ENCODE assay signal across 8 cellular contexts in the genomic region with DNA sequence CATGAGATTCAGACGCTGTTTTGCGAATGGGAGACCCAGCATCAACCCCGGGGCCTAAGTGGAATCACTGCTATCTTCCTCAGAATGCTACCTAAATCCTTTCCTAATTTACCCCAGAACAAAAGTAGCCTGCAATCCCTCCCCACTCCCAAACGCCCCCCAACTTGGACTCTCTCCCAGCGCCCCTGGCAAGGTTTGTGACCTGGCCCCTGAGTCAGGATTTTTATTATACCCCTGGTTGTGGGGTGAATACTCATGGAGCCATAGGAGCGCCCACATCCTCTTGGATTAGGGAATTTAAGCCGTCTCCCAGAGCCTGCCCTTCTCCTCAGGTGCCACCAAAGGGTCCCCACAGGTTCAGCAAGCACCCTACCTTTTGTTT. TPM values are rescaled to one million over a fixed set of nuclear protein-coding genes. Genes with fewer than 3 reads are reported as not detected.
DNase-seq lines count a peak whose midpoint lies in the region; ATAC-seq lines count a peak whose summit lies in the region.

No MANE protein-coding gene starts in this region.

- CTCF ChIA-PET in activated CD8-positive, alpha-beta T cell treated with anti-CD3 and anti-CD28 coated beads, Interleukin-2, amount 10 ng/mL, durations not matched to agents 7 days and 5 days (lab: Charles Lee), result no interaction called here

- peak overlapping the region; percentile 99 for H3K27ac Mint-ChIP-seq in activated CD8-positive, alpha-beta T cell treated with anti-CD3 and anti-CD28 coated beads, Interleukin-2, amount 10 ng/mL, durations not matched to agents 7 days and 5 days
- peak overlapping the region; percentile 96 to 98 for H3K27ac Mint-ChIP-seq in stimulated activated naive CD8-positive, alpha-beta T cell treated with anti-CD3 and anti-CD28 coated beads, Interleukin-15, amount 100 ng/mL, for 72 hours

- H3K9ac ChIP-seq in iPS-15b (ENCODE audit: low read depth, low read length), result peak overlapping the region; percentile 81

- H3K9me3 Mint-ChIP-seq in activated CD8-positive, alpha-beta T cell treated with anti-CD3 and anti-CD28 coated beads, Interleukin-2, amount 10 ng/mL, durations not matched to agents 7 days and 5 days (ENCODE audit: insufficient read depth), result no peaks in the 10 kb centered on the region
- H3K9me3 Mint-ChIP-seq in stimulated activated naive CD8-positive, alpha-beta T cell treated with anti-CD3 and anti-CD28 coated beads, Interleukin-15, amount 100 ng/mL, for 72 hours, result no peaks in the 10 kb centered on the region

- H3K36me3 Mint-ChIP-seq in activated CD8-positive, alpha-beta T cell treated with anti-CD3 and anti-CD28 coated beads, Interleukin-2, amount 10 ng/mL, durations not matched to agents 7 days and 5 days (ENCODE audit: low read depth), result peaks cover 25% of the 10 kb centered on the region

- H3K4me1 ChIP-seq in iPS-15b (ENCODE audit: control insufficient read depth, insufficient read depth, low read length), result peaks cover 4% of the 10 kb centered on the region

- peaks cover 14% of the 10 kb centered on the region for H3K36me3 ChIP-seq in iPS-15b (ENCODE audit: control insufficient read depth, insufficient read depth, low read length)

- no peaks in the 10 kb centered on the region for H3K27me3 Mint-ChIP-seq in activated CD8-positive, alpha-beta T cell treated with anti-CD3 and anti-CD28 coated beads, Interleukin-2, amount 10 ng/mL, durations not matched to agents 7 days and 5 days (ENCODE audit: low read depth)
- no peaks in the 10 kb centered on the region for H3K27me3 Mint-ChIP-seq in stimulated activated naive CD8-positive, alpha-beta T cell treated with anti-CD3 and anti-CD28 coated beads, Interleukin-15, amount 100 ng/mL, for 72 hours

- POLR2A ChIA-PET in activated CD8-positive, alpha-beta T cell treated with anti-CD3 and anti-CD28 coated beads, Interleukin-2, amount 10 ng/mL, durations not matched to agents 7 days and 5 days (lab: Charles Lee), result interaction anchor here (1.7 kb wide), 1 partner anchor 34 kb away, joined by 16 read pairs; the partner anchor contains the start of gene ZC3H10

- no peaks in the 10 kb centered on the region for H3K27me3 ChIP-seq in iPS-15b (ENCODE audit: control insufficient read depth, insufficient read depth, low read length)

- DNase-seq in NCI-H510A treated with DMSO at 0.1 percent for 48 hours (lab: John Stamatoyannopoulos, UW) (peak; percentile 63), NCI-H510A (lab: John Stamatoyannopoulos, UW) (no peak), DMS114 treated with DMSO at 0.1 percent for 48 hours (lab: John Stamatoyannopoulos, UW; ENCODE audit: unreplicated experiment) (no peak), NOMO-1 treated with dmso at 0.1 percent for 144 hours (lab: John Stamatoyannopoulos, UW; ENCODE audit: unreplicated experiment) (no peak)
- no peak for DNase-seq in activated CD8-positive, alpha-beta T cell treated with anti-CD3 and anti-CD28 coated beads, Interleukin-2, amount 10 ng/mL, durations not matched to agents 7 days and 5 days
- DNase-seq in stimulated activated naive CD8-positive, alpha-beta T cell treated with anti-CD3 and anti-CD28 coated beads, Interleukin-15, amount 100 ng/mL, for 72 hours, result no peak

- ATAC-seq in activated CD8-positive, alpha-beta T cell treated with anti-CD3 and anti-CD28 coated beads, Interleukin-2, amount 10 ng/mL, durations not matched to agents 7 days and 5 days, result no peak
- ATAC-seq in stimulated activated naive CD8-positive, alpha-beta T cell treated with anti-CD3 and anti-CD28 coated beads, Interleukin-15, amount 100 ng/mL, for 72 hours, result no peak
- no peak for ATAC-seq in HG02610 (IDR thresholded peaks at IDR 0.05; ENCODE audit: unreplicated experiment)

- H3K4me3 ChIP-seq in iPS-15b (ENCODE audit: low read depth, low read length), result peak overlapping the region; percentile 82

- peak overlapping the region; percentile 92 for H3K4me3 Mint-ChIP-seq in activated CD8-positive, alpha-beta T cell treated with anti-CD3 and anti-CD28 coated beads, Interleukin-2, amount 10 ng/mL, durations not matched to agents 7 days and 5 days
- peak overlapping the region; percentile 87 to 93 for H3K4me3 Mint-ChIP-seq in stimulated activated naive CD8-positive, alpha-beta T cell treated with anti-CD3 and anti-CD28 coated beads, Interleukin-15, amount 100 ng/mL, for 72 hours

- H3K4me1 Mint-ChIP-seq in activated CD8-positive, alpha-beta T cell treated with anti-CD3 and anti-CD28 coated beads, Interleukin-2, amount 10 ng/mL, durations not matched to agents 7 days and 5 days (ENCODE audit: low read depth), result peaks cover 62% of the 10 kb centered on the region
- H3K4me1 Mint-ChIP-seq in stimulated activated naive CD8-positive, alpha-beta T cell treated with anti-CD3 and anti-CD28 coated beads, Interleukin-15, amount 100 ng/mL, for 72 hours, result peaks cover 52% of the 10 kb centered on the region

- no peaks in the 10 kb centered on the region for H3K9me3 ChIP-seq in iPS-15b (ENCODE audit: control insufficient read depth, insufficient read depth, low read length)

RNA-seq across cellular contexts. Expression of gene MYL6B, which starts 0.4 kb away (rescaled TPM):
- total RNA-seq in activated CD8-positive, alpha-beta T cell treated with anti-CD3 and anti-CD28 coated beads, Interleukin-2, amount 10 ng/mL, durations not matched to agents 7 days and 5 days, result 10 to 100 TPM; 60.0 to 60.7 TPM

RNA-seq across cellular contexts. Expression of gene MYL6, which starts 5.4 kb away (rescaled TPM):
- 1,000 to 10,000 TPM; 1,527 to 1,542 TPM for total RNA-seq in activated CD8-positive, alpha-beta T cell treated with anti-CD3 and anti-CD28 coated beads, Interleukin-2, amount 10 ng/mL, durations not matched to agents 7 days and 5 days

RNA-seq across cellular contexts. Expression of gene ESYT1, which starts 24.7 kb away (rescaled TPM):
- total RNA-seq in activated CD8-positive, alpha-beta T cell treated with anti-CD3 and anti-CD28 coated beads, Interleukin-2, amount 10 ng/mL, durations not matched to agents 7 days and 5 days, result 100 to 1,000 TPM; 317 to 333 TPM

RNA-seq across cellular contexts. Expression of gene ZC3H10, which starts 34.7 kb away (rescaled TPM):
- 10 to 100 TPM in 1 of 2 experiments, 1 to 10 TPM in 1; 9.1 to 10.6 TPM for total RNA-seq in activated CD8-positive, alpha-beta T cell treated with anti-CD3 and anti-CD28 coated beads, Interleukin-2, amount 10 ng/mL, durations not matched to agents 7 days and 5 days

RNA-seq across cellular contexts. Expression of gene RPL41, which starts 36.3 kb away (rescaled TPM):
- 1,000 to 10,000 TPM; 3,845 to 4,046 TPM for total RNA-seq in activated CD8-positive, alpha-beta T cell treated with anti-CD3 and anti-CD28 coated beads, Interleukin-2, amount 10 ng/mL, durations not matched to agents 7 days and 5 days
